ENCODE assay signal across 1 cellular context in genomic region chr3:1693145-1693544, GRCh38.
TF ChIP-seq lines count a peak whose summit lies in the region.

No MANE protein-coding gene starts in this region.

TF ChIP-seq in GM23338, 12 proteins besides CTCF, POLR2A, EP300 and RAD21 (continued from another document):
- TF ChIP-seq ZNF462 (CRISPR knock-in tag; IDR thresholded peaks at IDR 0.05) (no peak), CREB1 (CRISPR knock-in tag; IDR thresholded peaks at IDR 0.05; ENCODE audit: low read depth) (no peak), NANOG (IDR thresholded peaks at IDR 0.05; ENCODE audit: borderline replicate concordance) (no peak), REST (IDR thresholded peaks at IDR 0.05; ENCODE audit: unreplicated experiment) (no peak)
